Comparison of ENCODE assay signal across 18 cellular contexts in genomic region chr15:44096596-44096995, GRCh38.
"Had no signal": no experiment of that assay in that cellular context is flagged by ENCODE, and none has a peak within 500 bp of the region (broad histone marks: within the 10 kb centered on the region; RNA-seq: fewer than 3 reads in every experiment).

No MANE protein-coding gene starts in this region.

- H3K4me3 ChIP-seq: ascending aorta, left lung, vagina had no signal

- FAIRE-seq: frontal cortex had no signal

- H3K9me3 ChIP-seq: ascending aorta, left lung, vagina had no signal

- DNase-seq: activated CD4-positive, alpha-beta T cell treated with anti-CD3 and anti-CD28 coated beads, Interleukin-2, amount 50 U/mL, for 1 hour; activated CD8-positive, alpha-beta memory T cell treated with anti-CD3 and anti-CD28 coated beads, Interleukin-2, amount 50 U/mL, for 4 hours; activated naive CD4-positive, alpha-beta T cell treated with anti-CD3 and anti-CD28 coated beads for 36 hours; activated T-cell treated with anti-CD3 and anti-CD28 coated beads, Interleukin-2, amount 50 U/mL, for 4 hours; cerebellar nuclear complex; hypothalamus; islet precursor cell; left lung; stimulated activated CD4-positive, alpha-beta T cell treated with anti-CD3 and anti-CD28 coated beads, Interleukin-12 subunit alpha, Interleukin-12 subunit beta, amount 100 ng/mL, for 4 hours; stimulated activated CD4-positive, alpha-beta T cell treated with anti-CD3 and anti-CD28 coated beads, Interleukin-1b, Interleukin-23, amount 100 ng/mL, for 48 hours; stimulated activated CD8-positive, alpha-beta memory T cell treated with anti-CD3 and anti-CD28 coated beads, Interleukin-4, amount 100 ng/mL, for 48 hours; stimulated activated naive CD8-positive, alpha-beta T cell treated with anti-CD3 and anti-CD28 coated beads, Interleukin-15, Interleukin-2, amounts not matched to agents 100 U/mL and 50 U/mL, for 24 hours; T-helper 1 cell; T-helper 9 cell; trophoblast cell had no signal

- H3K27me3 ChIP-seq: ascending aorta, left lung, vagina had no signal

- H3K36me3 ChIP-seq: ascending aorta, left lung, vagina had no signal

- H3K27ac ChIP-seq: ascending aorta, left lung, vagina had no signal

- H3K4me1 ChIP-seq: ascending aorta, left lung, vagina had no signal
